Comparison of ENCODE assay signal across 11 cellular contexts in genomic region chr3:146803746-146804145, GRCh38.
A peak's percentile ranks its signal among the peaks of the same experiment; 100 is the strongest.
DNase-seq lines count a peak whose midpoint lies in the region; ATAC-seq and TF ChIP-seq lines count a peak whose summit lies in the region.
"Had no signal": no experiment of that assay in that cellular context is flagged by ENCODE, and none has a peak within 500 bp of the region (broad histone marks: within the 10 kb centered on the region; RNA-seq: fewer than 3 reads in every experiment).

No MANE protein-coding gene starts in this region.

- POLR2A ChIA-PET in naive thymus-derived CD8-positive, alpha-beta T cell (lab: Charles Lee) = no interaction called here

- H3K4me3 Mint-ChIP-seq in naive thymus-derived CD8-positive, alpha-beta T cell = no peak overlapping the region
- H3K4me3 Mint-ChIP-seq: activated naive CD8-positive, alpha-beta T cell treated with anti-CD3 and anti-CD28 coated beads for 36 hours; H9 had no signal

- no peaks in the 10 kb centered on the region for H3K27me3 Mint-ChIP-seq in naive thymus-derived CD8-positive, alpha-beta T cell
- H3K27me3 Mint-ChIP-seq: activated naive CD8-positive, alpha-beta T cell treated with anti-CD3 and anti-CD28 coated beads for 36 hours had no signal

- H3K9me3 ChIP-seq in smooth muscle cell (replicated peaks; ENCODE audit: low read depth) = no peaks in the 10 kb centered on the region
- H3K9me3 ChIP-seq: pancreas had no signal

- no peaks in the 10 kb centered on the region for H3K79me2 ChIP-seq in smooth muscle cell (ENCODE audit: low read depth)

- H3K27me3 ChIP-seq in smooth muscle cell (ENCODE audit: low read depth) = no peaks in the 10 kb centered on the region
- H3K27me3 ChIP-seq: pancreas had no signal

- no peak overlapping the region for H3K4me3 ChIP-seq in fibroblast of pulmonary artery (replicated peaks; ENCODE audit: low read depth, low read length)
- H3K4me3 ChIP-seq in smooth muscle cell = no peak overlapping the region
- H3K4me3 ChIP-seq: pancreas had no signal

- H4K20me1 ChIP-seq in smooth muscle cell (ENCODE audit: low read depth) = no peaks in the 10 kb centered on the region

- H3F3A ChIP-seq in smooth muscle cell (ENCODE audit: low read depth) = peaks cover 10% of the 10 kb centered on the region

- H3K36me3 ChIP-seq in smooth muscle cell (ENCODE audit: low read depth) = no peaks in the 10 kb centered on the region
- H3K36me3 ChIP-seq: pancreas had no signal

- DNase-seq in GM04503 (ENCODE audit: low read depth) (peak; percentile 95), fibroblast of pulmonary artery (ENCODE audit: low read depth) (peak; percentile 80), smooth muscle cell (lab: John Stamatoyannopoulos, UW; ENCODE audit: unreplicated experiment) (no peak), DMS53 treated with DMSO at 0.1 percent for 48 hours (lab: John Stamatoyannopoulos, UW; ENCODE audit: unreplicated experiment) (no peak)
- DNase-seq in naive thymus-derived CD8-positive, alpha-beta T cell = no peak
- DNase-seq: activated naive CD8-positive, alpha-beta T cell treated with anti-CD3 and anti-CD28 coated beads for 36 hours; H9; MM.1S; pancreas had no signal

- no peak for TF ChIP-seq CTCF in fibroblast of pulmonary artery (IDR thresholded peaks at IDR 0.05; ENCODE audit: low read length, missing control alignments)
- no peak for TF ChIP-seq CTCF in smooth muscle cell (IDR thresholded peaks at IDR 0.05; ENCODE audit: borderline replicate concordance, insufficient read depth, poor library complexity, severe bottlenecking)

- H3K4me1 ChIP-seq in smooth muscle cell (ENCODE audit: low read depth) = no peaks in the 10 kb centered on the region
- H3K4me1 ChIP-seq: pancreas had no signal

- no peaks in the 10 kb centered on the region for H3K4me1 Mint-ChIP-seq in naive thymus-derived CD8-positive, alpha-beta T cell
- H3K4me1 Mint-ChIP-seq: activated naive CD8-positive, alpha-beta T cell treated with anti-CD3 and anti-CD28 coated beads for 36 hours had no signal

- H3K27ac ChIP-seq in smooth muscle cell (ENCODE audit: low read depth) = peak overlapping the region; percentile 60
- H3K27ac ChIP-seq: pancreas had no signal

- H3K36me3 Mint-ChIP-seq in naive thymus-derived CD8-positive, alpha-beta T cell = no peaks in the 10 kb centered on the region
- H3K36me3 Mint-ChIP-seq: activated naive CD8-positive, alpha-beta T cell treated with anti-CD3 and anti-CD28 coated beads for 36 hours had no signal

- peaks cover 0 to 6% (median 0%) of the 10 kb centered on the region in 9 donors for H3K9me3 Mint-ChIP-seq in naive thymus-derived CD8-positive, alpha-beta T cell
- H3K9me3 Mint-ChIP-seq: activated naive CD8-positive, alpha-beta T cell treated with anti-CD3 and anti-CD28 coated beads for 36 hours; H9 had no signal

- no peak overlapping the region for H3K9ac ChIP-seq in smooth muscle cell (ENCODE audit: low read depth)

- ATAC-seq in SK-N-SH treated with all-trans-retinoic acid at 6 μM for 48 hours (peak; percentile 79), GM18517 (IDR thresholded peaks at IDR 0.05; ENCODE audit: unreplicated experiment) (no peak)
- ATAC-seq in naive thymus-derived CD8-positive, alpha-beta T cell = no peak
- ATAC-seq: pancreas had no signal

- 2% methylated on average over 2 of the region's 2 CpGs for WGBS in smooth muscle cell (ENCODE audit: low lambda C conversion rate)

- peak overlapping the region; percentile 1 for H3K4me2 ChIP-seq in smooth muscle cell

- H3K27ac Mint-ChIP-seq in naive thymus-derived CD8-positive, alpha-beta T cell = no peak overlapping the region
- H3K27ac Mint-ChIP-seq: activated naive CD8-positive, alpha-beta T cell treated with anti-CD3 and anti-CD28 coated beads for 36 hours had no signal

- H2AFZ ChIP-seq in smooth muscle cell (ENCODE audit: low read depth) = peak overlapping the region; percentile 86

TF ChIP-seq in SK-N-SH treated with all-trans-retinoic acid at 6 μM for 48 hours, 23 proteins besides CTCF, POLR2A, EP300 and RAD21:
- TF ChIP-seq RARB (CRISPR knock-in tag; IDR thresholded peaks at IDR 0.05) = no peak
- TF ChIP-seq GLIS3 (CRISPR knock-in tag; IDR thresholded peaks at IDR 0.05) = no peak
- TF ChIP-seq, protein P1, sequence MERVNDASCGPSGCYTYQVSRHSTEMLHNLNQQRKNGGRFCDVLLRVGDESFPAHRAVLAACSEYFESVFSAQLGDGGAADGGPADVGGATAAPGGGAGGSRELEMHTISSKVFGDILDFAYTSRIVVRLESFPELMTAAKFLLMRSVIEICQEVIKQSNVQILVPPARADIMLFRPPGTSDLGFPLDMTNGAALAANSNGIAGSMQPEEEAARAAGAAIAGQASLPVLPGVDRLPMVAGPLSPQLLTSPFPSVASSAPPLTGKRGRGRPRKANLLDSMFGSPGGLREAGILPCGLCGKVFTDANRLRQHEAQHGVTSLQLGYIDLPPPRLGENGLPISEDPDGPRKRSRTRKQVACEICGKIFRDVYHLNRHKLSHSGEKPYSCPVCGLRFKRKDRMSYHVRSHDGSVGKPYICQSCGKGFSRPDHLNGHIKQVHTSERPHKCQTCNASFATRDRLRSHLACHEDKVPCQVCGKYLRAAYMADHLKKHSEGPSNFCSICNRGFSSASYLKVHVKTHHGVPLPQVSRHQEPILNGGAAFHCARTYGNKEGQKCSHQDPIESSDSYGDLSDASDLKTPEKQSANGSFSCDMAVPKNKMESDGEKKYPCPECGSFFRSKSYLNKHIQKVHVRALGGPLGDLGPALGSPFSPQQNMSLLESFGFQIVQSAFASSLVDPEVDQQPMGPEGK (CRISPR knock-in tag; IDR thresholded peaks at IDR 0.05; ENCODE audit: borderline replicate concordance) = no peak
- TF ChIP-seq ARNTL (CRISPR knock-in tag; IDR thresholded peaks at IDR 0.05; ENCODE audit: borderline replicate concordance, low read depth) = no peak
- no peak for TF ChIP-seq POU6F1 (CRISPR knock-in tag; IDR thresholded peaks at IDR 0.05; ENCODE audit: borderline replicate concordance, low read depth)
- TF ChIP-seq ZC3H10 (CRISPR knock-in tag; IDR thresholded peaks at IDR 0.05) = no peak
- no peak for TF ChIP-seq SNAI2 (CRISPR knock-in tag; IDR thresholded peaks at IDR 0.05)
- TF ChIP-seq TCF4 (CRISPR knock-in tag; IDR thresholded peaks at IDR 0.05; ENCODE audit: borderline replicate concordance) = no peak
- TF ChIP-seq, protein P2, sequence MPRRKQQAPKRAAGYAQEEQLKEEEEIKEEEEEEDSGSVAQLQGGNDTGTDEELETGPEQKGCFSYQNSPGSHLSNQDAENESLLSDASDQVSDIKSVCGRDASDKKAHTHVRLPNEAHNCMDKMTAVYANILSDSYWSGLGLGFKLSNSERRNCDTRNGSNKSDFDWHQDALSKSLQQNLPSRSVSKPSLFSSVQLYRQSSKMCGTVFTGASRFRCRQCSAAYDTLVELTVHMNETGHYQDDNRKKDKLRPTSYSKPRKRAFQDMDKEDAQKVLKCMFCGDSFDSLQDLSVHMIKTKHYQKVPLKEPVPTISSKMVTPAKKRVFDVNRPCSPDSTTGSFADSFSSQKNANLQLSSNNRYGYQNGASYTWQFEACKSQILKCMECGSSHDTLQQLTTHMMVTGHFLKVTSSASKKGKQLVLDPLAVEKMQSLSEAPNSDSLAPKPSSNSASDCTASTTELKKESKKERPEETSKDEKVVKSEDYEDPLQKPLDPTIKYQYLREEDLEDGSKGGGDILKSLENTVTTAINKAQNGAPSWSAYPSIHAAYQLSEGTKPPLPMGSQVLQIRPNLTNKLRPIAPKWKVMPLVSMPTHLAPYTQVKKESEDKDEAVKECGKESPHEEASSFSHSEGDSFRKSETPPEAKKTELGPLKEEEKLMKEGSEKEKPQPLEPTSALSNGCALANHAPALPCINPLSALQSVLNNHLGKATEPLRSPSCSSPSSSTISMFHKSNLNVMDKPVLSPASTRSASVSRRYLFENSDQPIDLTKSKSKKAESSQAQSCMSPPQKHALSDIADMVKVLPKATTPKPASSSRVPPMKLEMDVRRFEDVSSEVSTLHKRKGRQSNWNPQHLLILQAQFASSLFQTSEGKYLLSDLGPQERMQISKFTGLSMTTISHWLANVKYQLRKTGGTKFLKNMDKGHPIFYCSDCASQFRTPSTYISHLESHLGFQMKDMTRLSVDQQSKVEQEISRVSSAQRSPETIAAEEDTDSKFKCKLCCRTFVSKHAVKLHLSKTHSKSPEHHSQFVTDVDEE (CRISPR knock-in tag; IDR thresholded peaks at IDR 0.05) = no peak
- no peak for TF ChIP-seq ZNF565 (CRISPR knock-in tag; conservative IDR thresholded peaks at IDR 0.05; ENCODE audit: low read depth)
- no peak for TF ChIP-seq ZFP3 (CRISPR knock-in tag; IDR thresholded peaks at IDR 0.05)
TF ChIP-seq in SK-N-SH treated with all-trans-retinoic acid at 6 μM for 48 hours: peak in this region for 0.

Comparison
In these comparisons a context has a peak if more than half of its experiments do, and no peak if none do; other contexts are left out.
1. DNase-seq: peak in GM04503 (single experiment) and fibroblast of pulmonary artery (single experiment); none in smooth muscle cell (single experiment), DMS53 treated with DMSO at 0.1 percent for 48 hours (single experiment) and naive thymus-derived CD8-positive, alpha-beta T cell (0 of 10).